In genomic region chr16:65064131-65064530, GRCh38 we compare ENCODE assay signal across 29 cellular contexts. TPM values are rescaled to one million over a fixed set of nuclear protein-coding genes. Genes with fewer than 3 reads are reported as not detected.
"Had no signal": no experiment of that assay in that cellular context is flagged by ENCODE, and none has a peak within 500 bp of the region (broad histone marks: within the 10 kb centered on the region; RNA-seq: fewer than 3 reads in every experiment).

No MANE protein-coding gene starts in this region.

- H3K4me1 Mint-ChIP-seq: naive B cell; stimulated activated effector memory CD8-positive, alpha-beta T cell treated with anti-CD3 and anti-CD28 coated beads, Interleukin-12 subunit alpha, Interleukin-12 subunit beta, amount 100 ng/mL, for 72 hours had no signal

- H3K9me3 ChIP-seq: gastroesophageal sphincter, heart left ventricle, left lung, mucosa of descending colon, neutrophil, right atrium auricular region, stomach, thoracic aorta, tibial nerve, upper lobe of left lung had no signal

- H3K27ac ChIP-seq: coronary artery, foreskin keratinocyte, gastroesophageal sphincter, heart left ventricle, hepatocyte, neutrophil, parathyroid adenoma, right atrium auricular region, stomach, thoracic aorta, tibial nerve had no signal

- H3K4me1 ChIP-seq: foreskin keratinocyte, left lung, parathyroid adenoma, right atrium auricular region, upper lobe of left lung had no signal

- H3K9me3 Mint-ChIP-seq: mesothelial cell of epicardium had no signal

- DNase-seq: dermis blood vessel endothelial cell; effector memory CD8-positive, alpha-beta T cell; foreskin keratinocyte; heart left ventricle; left cardiac atrium; left lung; mesenchymal stem cell; mucosa of descending colon; naive B cell; stimulated activated CD4-positive, alpha-beta T cell treated with anti-CD3 and anti-CD28 coated beads, Interleukin-2, amount 100 ng/mL, for 24 hours; stimulated activated CD4-positive, alpha-beta T cell treated with anti-CD3 and anti-CD28 coated beads, Interleukin-4, amount 100 ng/mL, for 24 hours; stimulated activated naive CD4-positive, alpha-beta T cell treated with Interleukin-2 at 50 U/mL for 16 hours; stomach; upper lobe of left lung had no signal

- H3K36me3 Mint-ChIP-seq: mesothelial cell of epicardium; naive B cell; natural killer cell treated with Interleukin-12 subunit alpha and Interleukin-12 subunit beta and Interleukin-15 and Interleukin-18, amount 100 ng/mL, for 72 hours; stimulated activated effector memory CD8-positive, alpha-beta T cell treated with anti-CD3 and anti-CD28 coated beads, Interleukin-12 subunit alpha, Interleukin-12 subunit beta, amount 100 ng/mL, for 72 hours had no signal

- H3K27me3 ChIP-seq: foreskin keratinocyte, gastroesophageal sphincter, heart left ventricle, hepatocyte, left lung, right atrium auricular region, stomach, tibial nerve, upper lobe of left lung had no signal

- H3K9ac ChIP-seq: parathyroid adenoma had no signal

- H3K27me3 Mint-ChIP-seq: effector memory CD8-positive, alpha-beta T cell had no signal

- H3K4me3 ChIP-seq: coronary artery, gastroesophageal sphincter, heart left ventricle, hepatocyte, left lung, mucosa of descending colon, right atrium auricular region, stomach, thoracic aorta, tibial nerve, upper lobe of left lung had no signal

- H3K36me3 ChIP-seq: gastroesophageal sphincter, heart left ventricle, left lung, neutrophil, right atrium auricular region, stomach, thoracic aorta, upper lobe of left lung had no signal

- H2AFZ ChIP-seq: hepatocyte, parathyroid adenoma had no signal

- H3K4me2 ChIP-seq: hepatocyte had no signal

- H3K27ac Mint-ChIP-seq: effector memory CD8-positive, alpha-beta T cell; mesothelial cell of epicardium; naive B cell; natural killer cell treated with Interleukin-12 subunit alpha and Interleukin-12 subunit beta and Interleukin-15 and Interleukin-18, amount 100 ng/mL, for 72 hours; progenitor cell of endocrine pancreas; stimulated activated effector memory CD8-positive, alpha-beta T cell treated with anti-CD3 and anti-CD28 coated beads, Interleukin-12 subunit alpha, Interleukin-12 subunit beta, amount 100 ng/mL, for 72 hours had no signal

- ATAC-seq: effector memory CD8-positive, alpha-beta T cell; esophagus mucosa; foreskin keratinocyte; gastroesophageal sphincter; heart left ventricle; left cardiac atrium; left lung; mucosa of descending colon; natural killer cell treated with Interleukin-12 subunit alpha and Interleukin-12 subunit beta and Interleukin-15 and Interleukin-18, amount 100 ng/mL, for 72 hours; sciatic nerve; stimulated activated effector memory CD8-positive, alpha-beta T cell treated with anti-CD3 and anti-CD28 coated beads, Interleukin-12 subunit alpha, Interleukin-12 subunit beta, amount 100 ng/mL, for 72 hours had no signal

- H3K4me3 Mint-ChIP-seq: effector memory CD8-positive, alpha-beta T cell; mesothelial cell of epicardium; naive B cell; natural killer cell treated with Interleukin-12 subunit alpha and Interleukin-12 subunit beta and Interleukin-15 and Interleukin-18, amount 100 ng/mL, for 72 hours; neural crest cell; stimulated activated effector memory CD8-positive, alpha-beta T cell treated with anti-CD3 and anti-CD28 coated beads, Interleukin-12 subunit alpha, Interleukin-12 subunit beta, amount 100 ng/mL, for 72 hours had no signal

RNA-seq across cellular contexts. Expression of gene CDH11, which starts 57.7 kb away (rescaled TPM):
- total RNA-seq: natural killer cell treated with Interleukin-12 subunit alpha and Interleukin-12 subunit beta and Interleukin-15 and Interleukin-18, amount 100 ng/mL, for 72 hours had no signal
